ENCODE assay signal across 8 cellular contexts in genomic region chr7:35694784-35695627, GRCh38. TPM values are rescaled to one million over a fixed set of nuclear protein-coding genes. Genes with fewer than 3 reads are reported as not detected.
DNase-seq lines count a peak whose midpoint lies in the region; ATAC-seq and TF ChIP-seq lines count a peak whose summit lies in the region.

Gene HERPUD2, minus strand, starts transcription at chr7:35695135. Its CDS starts 805 bp downstream, at chr7:35694330.

- no peaks in the 10 kb centered on the region for H3K36me3 ChIP-seq in SU-DHL-6 (ENCODE audit: low read length)
- no peaks in the 10 kb centered on the region for H3K36me3 ChIP-seq in thoracic aorta

- H2AFZ ChIP-seq in SU-DHL-6 (ENCODE audit: low read depth, low read length, severe bottlenecking) = peak within 1 kb of the TSS; percentile 90

- H3K4me3 Mint-ChIP-seq in activated naive CD8-positive, alpha-beta T cell treated with anti-CD3 and anti-CD28 coated beads, Interleukin-2, amount 10 ng/mL, durations not matched to agents 7 days and 5 days = peak within 1 kb of the TSS; percentile 95
- peak within 1 kb of the TSS; percentile 90 for H3K4me3 Mint-ChIP-seq in osteocyte (ENCODE audit: unreplicated experiment)

- peaks cover 13% of the 10 kb centered on the region; the same call in 1 of the 2 replicates for H3F3A ChIP-seq in SU-DHL-6 (ENCODE audit: insufficient read depth)

- peak; percentile 96 for ATAC-seq in HG02763 (IDR thresholded peaks at IDR 0.05; ENCODE audit: unreplicated experiment)
- ATAC-seq in activated naive CD8-positive, alpha-beta T cell treated with anti-CD3 and anti-CD28 coated beads, Interleukin-2, amount 10 ng/mL, durations not matched to agents 7 days and 5 days (ENCODE audit: low read depth) = peak; percentile 81
- peak; percentile 86 for ATAC-seq in thoracic aorta (ENCODE audit: insufficient number of reproducible peaks, low FRiP score, low read depth)

- H3K36me3 Mint-ChIP-seq in activated naive CD8-positive, alpha-beta T cell treated with anti-CD3 and anti-CD28 coated beads, Interleukin-2, amount 10 ng/mL, durations not matched to agents 7 days and 5 days = peaks cover 18% of the 10 kb centered on the region
- H3K36me3 Mint-ChIP-seq in osteocyte (ENCODE audit: unreplicated experiment) = peaks cover 19% of the 10 kb centered on the region

- H3K79me2 ChIP-seq in SU-DHL-6 (ENCODE audit: insufficient read depth, low read length) = no peaks in the 10 kb centered on the region

- no peaks in the 10 kb centered on the region for H3K9me3 ChIP-seq in SU-DHL-6 (ENCODE audit: insufficient read depth, low read length)
- no peaks in the 10 kb centered on the region for H3K9me3 ChIP-seq in thoracic aorta

- peaks cover 27 to 40% of the 10 kb centered on the region in 2 donors for H3K4me1 ChIP-seq in thoracic aorta (ENCODE audit: control insufficient read depth in 1 of 2, low read depth in 2 of 2)

- peak within 1 kb of the TSS; percentile 71 for H3K4me2 ChIP-seq in SU-DHL-6 (ENCODE audit: low read depth, low read length, poor library complexity, severe bottlenecking)

- DNase-seq in NCI-H1417 (lab: John Stamatoyannopoulos, UW) (peak; percentile 85 to 97 (median 96)), head of caudate nucleus (peak; percentile 89 to 98 (median 95)), osteocyte (ENCODE audit: extremely low spot score, unreplicated experiment) (peak; percentile 95), thoracic aorta (ENCODE audit: low spot score) (peak; percentile 67)
- peak; percentile 93 for DNase-seq in activated naive CD8-positive, alpha-beta T cell treated with anti-CD3 and anti-CD28 coated beads, Interleukin-2, amount 10 ng/mL, durations not matched to agents 7 days and 5 days

- H4K20me1 ChIP-seq in SU-DHL-6 (ENCODE audit: low read depth, low read length) = no peaks in the 10 kb centered on the region

- H3K27me3 Mint-ChIP-seq in activated naive CD8-positive, alpha-beta T cell treated with anti-CD3 and anti-CD28 coated beads, Interleukin-2, amount 10 ng/mL, durations not matched to agents 7 days and 5 days = no peaks in the 10 kb centered on the region
- H3K27me3 Mint-ChIP-seq in osteocyte (ENCODE audit: unreplicated experiment) = no peaks in the 10 kb centered on the region

- H3K27ac ChIP-seq in SU-DHL-6 (ENCODE audit: low read depth, low read length) (0 out of 2 replicates have a peak within 1 kb of the TSS, but pooled peaks have one; percentile 3), thoracic aorta (peak within 1 kb of the TSS; percentile 93)

- H3K9me2 ChIP-seq in SU-DHL-6 (replicated peaks; ENCODE audit: insufficient read depth, low read length) = no peaks in the 10 kb centered on the region

- H3K27me3 ChIP-seq in SU-DHL-6 (ENCODE audit: low read length) (no peaks in the 10 kb centered on the region), thoracic aorta (replicated peaks; ENCODE audit: insufficient read depth) (no peaks in the 10 kb centered on the region)

- H3K4me3 ChIP-seq in GM12875 (ENCODE audit: low read depth, low read length) (peak within 1 kb of the TSS; percentile 91), SU-DHL-6 (ENCODE audit: insufficient read depth, low read length, poor library complexity, severe bottlenecking) (peak within 1 kb of the TSS; percentile 89), thoracic aorta (peak within 1 kb of the TSS; percentile 97)

- H3K9ac ChIP-seq in SU-DHL-6 (ENCODE audit: low read length) = peak within 1 kb of the TSS; percentile 92

- TF ChIP-seq CTCF in GM12875 (IDR thresholded peaks at IDR 0.05; ENCODE audit: borderline replicate concordance, insufficient read depth, low read depth, low read length) (no peak), SU-DHL-6 (IDR thresholded peaks at IDR 0.05; ENCODE audit: insufficient read depth, low read length, poor library complexity, severe bottlenecking) (no peak), osteocyte (IDR thresholded peaks at IDR 0.05) (no peak), thoracic aorta (IDR thresholded peaks at IDR 0.05) (no peak)

- intact Hi-C loops in head of caudate nucleus (cut with DNase I) = loop anchor here (10.0 kb wide), 1 partner anchor 460 kb away; the partner anchor contains the start of gene EEPD1

- H3K27ac Mint-ChIP-seq in activated naive CD8-positive, alpha-beta T cell treated with anti-CD3 and anti-CD28 coated beads, Interleukin-2, amount 10 ng/mL, durations not matched to agents 7 days and 5 days = peak within 1 kb of the TSS; percentile 97
- H3K27ac Mint-ChIP-seq in osteocyte (ENCODE audit: unreplicated experiment) = peak within 1 kb of the TSS; percentile 94

- peaks cover 39% of the 10 kb centered on the region for H3K4me1 Mint-ChIP-seq in activated naive CD8-positive, alpha-beta T cell treated with anti-CD3 and anti-CD28 coated beads, Interleukin-2, amount 10 ng/mL, durations not matched to agents 7 days and 5 days
- H3K4me1 Mint-ChIP-seq in osteocyte (ENCODE audit: unreplicated experiment) = peaks cover 61% of the 10 kb centered on the region

- POLR2A ChIA-PET in activated naive CD8-positive, alpha-beta T cell treated with anti-CD3 and anti-CD28 coated beads, Interleukin-2, amount 10 ng/mL, durations not matched to agents 7 days and 5 days (lab: Charles Lee) = interaction anchor here (0.8 to 7.6 kb wide), 15 partner anchors 9 to 117 kb away, joined by 3 to 76 read pairs (median 6); partner anchors contain the start of gene SEPTIN7

- no peaks in the 10 kb centered on the region for H3K9me3 Mint-ChIP-seq in activated naive CD8-positive, alpha-beta T cell treated with anti-CD3 and anti-CD28 coated beads, Interleukin-2, amount 10 ng/mL, durations not matched to agents 7 days and 5 days
- no peaks in the 10 kb centered on the region for H3K9me3 Mint-ChIP-seq in osteocyte (ENCODE audit: unreplicated experiment)

RNA-seq across cellular contexts. Expression of gene HERPUD2, which starts in this region (rescaled TPM):
- 10 to 100 TPM; 48.5 to 55.6 TPM for total RNA-seq in activated naive CD8-positive, alpha-beta T cell treated with anti-CD3 and anti-CD28 coated beads, Interleukin-2, amount 10 ng/mL, durations not matched to agents 7 days and 5 days
- 31.8 and 34.8 TPM in 2 replicates for total RNA-seq in osteocyte
- total RNA-seq in thoracic aorta = 10 to 100 TPM; 24.3 to 59.2 TPM

Comparison
In these comparisons a context has a peak if more than half of its experiments do, and no peak if none do; other contexts are left out.
1. Peak in every context shown above with its lines: DNase-seq, ATAC-seq, H3K4me3 ChIP-seq and H3K27ac ChIP-seq.